In genomic region chr6:20237677-20238460, GRCh38 we compare ENCODE assay signal across 12 cellular contexts. TPM values are rescaled to one million over a fixed set of nuclear protein-coding genes. Genes with fewer than 3 reads are reported as not detected.
DNase-seq lines count a peak whose midpoint lies in the region; ATAC-seq and TF ChIP-seq lines count a peak whose summit lies in the region.
"Had no signal": no experiment of that assay in that cellular context is flagged by ENCODE, and none has a peak within 500 bp of the region (broad histone marks: within the 10 kb centered on the region; RNA-seq: fewer than 3 reads in every experiment).

No MANE protein-coding gene starts in this region.

- H2AFZ ChIP-seq in mammary epithelial cell (ENCODE audit: low read depth, low read length) = peak overlapping the region; percentile 33

- peak overlapping the region; percentile 45 for H3K4me2 ChIP-seq in mammary epithelial cell (ENCODE audit: insufficient read depth, low read depth, low read length)

- TF ChIP-seq CTCF in mammary epithelial cell (conservative IDR thresholded peaks at IDR 0.05 in 1 of 2, IDR thresholded peaks at IDR 0.05 in 1 of 2; ENCODE audit: extremely low read depth in 1 of 2, insufficient read depth in 1 of 2, low read depth in 1 of 2, low read length in 2 of 2) (no peak), breast epithelium (IDR thresholded peaks at IDR 0.05) (no peak), WTC11 (IDR thresholded peaks at IDR 0.05) (no peak), type B pancreatic cell (conservative IDR thresholded peaks at IDR 0.05) (no peak)

- peaks cover 26% of the 10 kb centered on the region for H3K4me1 Mint-ChIP-seq in WTC11
- H3K4me1 Mint-ChIP-seq in type B pancreatic cell (ENCODE audit: unreplicated experiment) = peaks cover 10% of the 10 kb centered on the region

- no peaks in the 10 kb centered on the region for H3K79me2 ChIP-seq in mammary epithelial cell (ENCODE audit: insufficient read depth, low read length)

- POLR2A ChIA-PET in WTC11 (lab: Charles Lee) = interaction anchor here (1.0 kb wide), 1 partner anchor 25 kb away, joined by 6 read pairs; the partner anchor contains the start of gene MBOAT1

- H3K27ac ChIP-seq in mammary epithelial cell (ENCODE audit: insufficient read depth, low read depth, low read length) (no peak overlapping the region), breast epithelium (no peak overlapping the region)
- H3K27ac ChIP-seq: 22Rv1 had no signal

- H3K27me3 ChIP-seq in mammary epithelial cell (ENCODE audit: insufficient read depth, low read length) = no peaks in the 10 kb centered on the region
- no peaks in the 10 kb centered on the region for H3K27me3 ChIP-seq in breast epithelium

- CTCF ChIA-PET in mammary epithelial cell (lab: Charles Lee; ENCODE audit: low non-redundant PET) = no interaction called here
- CTCF ChIA-PET in WTC11 (lab: Charles Lee) = interaction anchor here (1.9 kb wide), 1 partner anchor 111 kb away, joined by 7 read pairs; no protein-coding TSS in a partner anchor

- WGBS in mammary epithelial cell (ENCODE audit: low coverage, missing lambda C conversion rate) = 87% methylated on average over 10 of the region's 10 CpGs

- no peaks in the 10 kb centered on the region for H4K20me1 ChIP-seq in mammary epithelial cell (ENCODE audit: insufficient read depth, low read length)

- no peak overlapping the region for H3K9ac ChIP-seq in mammary epithelial cell (ENCODE audit: insufficient read depth, low read length)

- H3K36me3 ChIP-seq in mammary epithelial cell (ENCODE audit: insufficient read depth, low read length) (no peaks in the 10 kb centered on the region), breast epithelium (no peaks in the 10 kb centered on the region)
- H3K36me3 ChIP-seq: HAP-1 had no signal

- no peaks in the 10 kb centered on the region for H3K27me3 Mint-ChIP-seq in WTC11 (ENCODE audit: low read depth)
- no peaks in the 10 kb centered on the region for H3K27me3 Mint-ChIP-seq in type B pancreatic cell

- in situ Hi-C loops in mammary epithelial cell (cut with MboI; ENCODE audit: low sequenced_read_pairs in 2 of 2) = no loop called here

- no TSS peak for BruUV-seq in mammary epithelial cell (replicated peaks; lab: Mats Ljungman, UMichigan)

- peaks cover 6% of the 10 kb centered on the region for H3K9me3 Mint-ChIP-seq in WTC11
- no peaks in the 10 kb centered on the region for H3K9me3 Mint-ChIP-seq in type B pancreatic cell

- dilution Hi-C loops in mammary epithelial cell (cut with HindIII; ENCODE audit: low sequenced_read_pairs) = no loop called here

- H3K4me3 Mint-ChIP-seq in WTC11 = peak overlapping the region; percentile 58; the same call in 1 of the 2 replicates
- peak overlapping the region; percentile 59 for H3K4me3 Mint-ChIP-seq in type B pancreatic cell

- no peak for DNase-seq in mammary epithelial cell
- no peak for DNase-seq in breast epithelium (ENCODE audit: low spot score in 2 of 2)
- no peak for DNase-seq in WTC11 (ENCODE audit: low spot score)
- no peak for DNase-seq in left colon
- no peak for DNase-seq in type B pancreatic cell (ENCODE audit: extremely low spot score, unreplicated experiment)
- DNase-seq in NCI-H1417 (lab: John Stamatoyannopoulos, UW) = no peak
- DNase-seq: KG1, NCI-H1092 treated with DMSO at 0.1 percent for 48 hours had no signal

- no peak overlapping the region for H3K4me3 ChIP-seq in mammary epithelial cell (replicated peaks in 1 of 3; ENCODE audit: insufficient read depth in 1 of 3, low read depth in 2 of 3, low read length in 3 of 3)
- no peak overlapping the region for H3K4me3 ChIP-seq in breast epithelium
- H3K4me3 ChIP-seq: HAP-1 had no signal

- ATAC-seq in WTC11 (no peak), left colon (peak; percentile 63), GM19467 (IDR thresholded peaks at IDR 0.05; ENCODE audit: unreplicated experiment) (no peak), HG02840 (IDR thresholded peaks at IDR 0.05; ENCODE audit: low FRiP score, unreplicated experiment) (no peak)

- no peaks in the 10 kb centered on the region for H3K36me3 Mint-ChIP-seq in WTC11
- no peaks in the 10 kb centered on the region for H3K36me3 Mint-ChIP-seq in type B pancreatic cell

- H3K4me1 ChIP-seq in mammary epithelial cell (ENCODE audit: insufficient read depth, low read length) = peaks cover 14% of the 10 kb centered on the region
- no peaks in the 10 kb centered on the region for H3K4me1 ChIP-seq in breast epithelium

- H3K9me3 ChIP-seq in mammary epithelial cell (replicated peaks; ENCODE audit: insufficient read depth, low read length) (no peaks in the 10 kb centered on the region), breast epithelium (peaks cover 0 to 4% of the 10 kb centered on the region in 2 donors)
- H3K9me3 ChIP-seq: HAP-1 had no signal

- H3K27ac Mint-ChIP-seq in WTC11 (no peak overlapping the region; the same call in 1 of the 2 replicates), type B pancreatic cell (peak overlapping the region; percentile 96)

- TF ChIP-seq POLR2A in breast epithelium (IDR thresholded peaks at IDR 0.05) = no peak

- intact Hi-C loops in mammary epithelial cell (cut with micrococcal nuclease) = no loop called here
- intact Hi-C loops in breast epithelium (cut with DNase I; ENCODE audit: low total_unique reads) = no loop called here
- intact Hi-C loops in left colon (cut with DNase I, micrococcal nuclease) = no loop called here

TF ChIP-seq in WTC11, 78 proteins besides CTCF, POLR2A, EP300 and RAD21 (continues in another document):
- TF ChIP-seq NFYB (CRISPR knock-in tag; conservative IDR thresholded peaks at IDR 0.05; ENCODE audit: low read depth) = no peak
- no peak for TF ChIP-seq ZNF281 (CRISPR knock-in tag; IDR thresholded peaks at IDR 0.05)
- TF ChIP-seq SOX15 (CRISPR knock-in tag; IDR thresholded peaks at IDR 0.05) = no peak
- TF ChIP-seq ERG (CRISPR knock-in tag; IDR thresholded peaks at IDR 0.05) = no peak
- no peak for TF ChIP-seq ZNF425 (CRISPR knock-in tag; conservative IDR thresholded peaks at IDR 0.05)
- TF ChIP-seq ZNF671 (CRISPR knock-in tag; IDR thresholded peaks at IDR 0.05) = no peak
- TF ChIP-seq OVOL2 (CRISPR knock-in tag; IDR thresholded peaks at IDR 0.05; ENCODE audit: borderline replicate concordance) = no peak

RNA-seq across cellular contexts. Expression of gene MBOAT1, which starts 25.6 kb away (rescaled TPM):
- total RNA-seq in mammary epithelial cell (1 to 10 TPM; 2.3 to 8.2 TPM), breast epithelium (10 to 100 TPM; 10.9 to 38.6 (median 26.2) TPM), WTC11 (2021) (16.3 to 22.9 TPM (median 16.5 TPM) in 3 replicates), left colon (10 to 100 TPM; 54.7 to 72.6 TPM), type B pancreatic cell (ENCODE audit: low replicate concordance) (83.3 and 116 TPM in 2 replicates)
- polyA plus RNA-seq in mammary epithelial cell = 4.6 TPM
- polyA minus RNA-seq in mammary epithelial cell = 12.7 TPM
